1 cellular context compared by ENCODE assay signal in the genomic region with DNA sequence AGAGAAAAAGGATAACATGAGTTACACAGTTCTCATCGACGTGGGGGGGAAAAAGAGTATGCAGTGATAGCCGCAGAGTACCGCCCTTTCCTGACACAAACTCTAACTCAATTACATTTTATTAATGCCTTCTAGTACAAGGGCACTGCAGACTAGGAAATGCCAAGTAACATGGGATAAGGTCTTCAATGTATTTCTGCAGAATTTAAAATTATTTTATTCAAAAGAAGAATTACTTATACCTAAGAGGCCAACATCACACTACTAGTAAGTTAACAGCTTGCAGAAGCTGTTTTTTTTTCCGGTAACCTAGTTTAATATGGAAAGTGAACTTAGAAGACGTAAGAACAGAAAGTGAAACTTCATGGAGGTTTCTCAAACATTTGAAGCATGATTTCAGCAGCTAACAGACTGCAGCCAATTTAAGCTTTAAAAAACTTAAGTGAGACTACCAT.
TF ChIP-seq lines count a peak whose summit lies in the region.

No MANE protein-coding gene starts in this region.

TF ChIP-seq in SK-N-SH, 30 proteins besides CTCF, POLR2A, EP300 and RAD21 (continued from another document):
- no peak for TF ChIP-seq GATA2 (CRISPR knock-in tag; IDR thresholded peaks at IDR 0.05)
